9 cellular contexts compared by ENCODE assay signal in the genomic region with DNA sequence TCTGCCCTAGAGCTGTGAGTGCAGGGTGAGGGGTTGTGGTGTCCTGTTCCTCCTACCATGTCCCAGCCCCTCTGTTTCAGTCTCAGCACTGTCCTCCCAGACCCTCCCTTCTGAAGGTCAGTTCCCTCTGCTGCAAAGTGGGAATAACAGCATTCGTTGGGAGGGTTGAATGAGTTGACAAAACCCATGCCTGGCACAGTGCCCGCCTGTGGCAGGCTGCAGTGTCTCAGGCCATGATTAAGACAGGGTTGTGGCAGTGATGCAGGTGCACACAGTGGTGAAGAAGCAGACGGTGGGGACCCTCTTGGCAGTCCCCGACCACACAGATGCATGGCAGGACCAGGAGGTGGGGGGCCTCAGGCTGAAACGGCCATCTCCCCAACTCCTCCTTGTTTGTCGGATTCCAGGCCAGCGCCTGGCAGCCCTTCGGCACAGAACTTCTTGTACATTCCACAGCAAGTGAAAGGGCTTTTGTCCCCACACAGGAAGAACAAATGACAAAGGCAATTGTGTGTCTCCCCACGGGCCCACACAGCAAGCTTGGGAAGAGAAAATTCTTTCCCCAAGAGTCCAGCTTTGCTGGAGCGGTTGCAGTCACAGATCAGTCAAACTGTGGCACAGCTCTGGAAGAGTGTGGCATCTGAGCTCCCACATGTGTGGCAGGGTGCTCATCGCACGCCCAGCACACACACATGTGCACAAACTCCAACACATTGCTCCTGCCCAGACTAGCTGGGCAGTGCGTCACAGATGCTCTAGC. TPM values are rescaled to one million over a fixed set of nuclear protein-coding genes. Genes with fewer than 3 reads are reported as not detected.
A peak's percentile ranks its signal among the peaks of the same experiment; 100 is the strongest.
DNase-seq lines count a peak whose midpoint lies in the region; ATAC-seq and TF ChIP-seq lines count a peak whose summit lies in the region.
"Had no signal": no experiment of that assay in that cellular context is flagged by ENCODE, and none has a peak within 500 bp of the region (broad histone marks: within the 10 kb centered on the region; RNA-seq: fewer than 3 reads in every experiment).

No MANE protein-coding gene starts in this region.

- no peaks in the 10 kb centered on the region for H3K36me3 ChIP-seq in spleen

- TF ChIP-seq POLR2A in spleen (IDR thresholded peaks at IDR 0.05) = no peak

- no peaks in the 10 kb centered on the region for H3K9me3 ChIP-seq in spleen

- H3K27me3 ChIP-seq in spleen (replicated peaks in 1 of 7) = no peaks in the 10 kb centered on the region

- ATAC-seq in GM21526 (IDR thresholded peaks at IDR 0.05; ENCODE audit: low FRiP score, unreplicated experiment) = peak; percentile 12
- ATAC-seq in Right ventricle myocardium inferior = peak; percentile 65
- ATAC-seq in HG02870 (IDR thresholded peaks at IDR 0.05; ENCODE audit: unreplicated experiment) = no peak
- ATAC-seq in activated T-helper 17 cell treated with anti-CD3 and anti-CD28 coated beads, Interleukin-2, amount 50 U/mL, for 72 hours (replicated peaks) = no peak

- TF ChIP-seq CTCF in spleen (IDR thresholded peaks at IDR 0.05 in 8 of 11, conservative IDR thresholded peaks at IDR 0.05 in 3 of 11) = peak in 1 of 11 experiments; percentile 11

- peak in 13 of 14 donors; percentile 42 to 99 (median 85) for DNase-seq in C1 segment of cervical spinal cord (lab: John Stamatoyannopoulos, UW)
- DNase-seq in Right ventricle myocardium inferior (ENCODE audit: missing footprints) = peak; percentile 85
- peak; percentile 87 for DNase-seq in spleen
- DNase-seq in ecto neural progenitor cell (ENCODE audit: low spot score) = no peak

- peaks cover 3% of the 10 kb centered on the region for H3K36me3 Mint-ChIP-seq in IgD-negative memory B cell
- no peaks in the 10 kb centered on the region for H3K36me3 Mint-ChIP-seq in activated T-helper 17 cell treated with anti-CD3 and anti-CD28 coated beads, Interleukin-2, amount 50 U/mL, for 72 hours (ENCODE audit: low read depth)

- H3K9me3 Mint-ChIP-seq in IgD-negative memory B cell = no peaks in the 10 kb centered on the region
- H3K9me3 Mint-ChIP-seq in activated T-helper 17 cell treated with anti-CD3 and anti-CD28 coated beads, Interleukin-2, amount 50 U/mL, for 72 hours = no peaks in the 10 kb centered on the region

- H3K4me1 ChIP-seq in spleen = peaks cover 0 to 61% (median 34%) of the 10 kb centered on the region in 6 donors

- WGBS in spleen, 5 donors = 46 to 60% (median 53%) methylated on average over 5 to 13 of the region's 13 CpGs

- H3K4me3 ChIP-seq in spleen = peak overlapping the region in 1 of 8 donors; percentile 51
- H3K4me3 ChIP-seq: skin epidermis had no signal

- intact Hi-C loops in Right ventricle myocardium inferior (cut with DNase I) = no loop called here
- intact Hi-C loops in spleen (cut with DNase I; ENCODE audit: low total_unique reads) = no loop called here

- H3K27ac Mint-ChIP-seq in IgD-negative memory B cell = peak overlapping the region; percentile 84 to 97 (median 92)
- H3K27ac Mint-ChIP-seq in activated T-helper 17 cell treated with anti-CD3 and anti-CD28 coated beads, Interleukin-2, amount 50 U/mL, for 72 hours = no peak overlapping the region

- peak overlapping the region in 7 of 8 donors; percentile 1 to 90 (median 78) for H3K27ac ChIP-seq in spleen

- H3K4me3 Mint-ChIP-seq in IgD-negative memory B cell = peak overlapping the region; percentile 62 to 90 (median 71)
- H3K4me3 Mint-ChIP-seq in activated T-helper 17 cell treated with anti-CD3 and anti-CD28 coated beads, Interleukin-2, amount 50 U/mL, for 72 hours = no peak overlapping the region

- peaks cover 37 to 52% (median 41%) of the 10 kb centered on the region in 3 donors for H3K4me1 Mint-ChIP-seq in IgD-negative memory B cell
- H3K4me1 Mint-ChIP-seq in activated T-helper 17 cell treated with anti-CD3 and anti-CD28 coated beads, Interleukin-2, amount 50 U/mL, for 72 hours = no peaks in the 10 kb centered on the region

- no peaks in the 10 kb centered on the region for H3K27me3 Mint-ChIP-seq in IgD-negative memory B cell
- peaks cover 12% of the 10 kb centered on the region for H3K27me3 Mint-ChIP-seq in activated T-helper 17 cell treated with anti-CD3 and anti-CD28 coated beads, Interleukin-2, amount 50 U/mL, for 72 hours

RNA-seq across cellular contexts. Expression of a gene that starts 58.1 kb away (rescaled TPM):
- not detected for polyA plus RNA-seq in IgD-negative memory B cell
- total RNA-seq in Right ventricle myocardium inferior = 0.49 TPM
- 1 to 10 TPM in 4 of 7 donors, under 1 TPM in 2, not detected in 1; 0.72 to 2.7 (median 1.5) TPM for total RNA-seq in spleen
- polyA plus RNA-seq in spleen = under 1 TPM; 0.59 to 0.96 (median 0.67) TPM
- total RNA-seq in activated T-helper 17 cell treated with anti-CD3 and anti-CD28 coated beads, Interleukin-2, amount 50 U/mL, for 72 hours = under 1 TPM in 1 of 2 donors, not detected in 1; 0.19 TPM

Comparison
In these comparisons a context has a peak if more than half of its experiments do, and no peak if none do; other contexts are left out.
1. ATAC-seq: peak in GM21526 (single experiment) and Right ventricle myocardium inferior (single experiment); none in HG02870 (single experiment) and activated T-helper 17 cell treated with anti-CD3 and anti-CD28 coated beads, Interleukin-2, amount 50 U/mL, for 72 hours (single experiment).